23 cellular contexts compared by ENCODE assay signal in the genomic region with DNA sequence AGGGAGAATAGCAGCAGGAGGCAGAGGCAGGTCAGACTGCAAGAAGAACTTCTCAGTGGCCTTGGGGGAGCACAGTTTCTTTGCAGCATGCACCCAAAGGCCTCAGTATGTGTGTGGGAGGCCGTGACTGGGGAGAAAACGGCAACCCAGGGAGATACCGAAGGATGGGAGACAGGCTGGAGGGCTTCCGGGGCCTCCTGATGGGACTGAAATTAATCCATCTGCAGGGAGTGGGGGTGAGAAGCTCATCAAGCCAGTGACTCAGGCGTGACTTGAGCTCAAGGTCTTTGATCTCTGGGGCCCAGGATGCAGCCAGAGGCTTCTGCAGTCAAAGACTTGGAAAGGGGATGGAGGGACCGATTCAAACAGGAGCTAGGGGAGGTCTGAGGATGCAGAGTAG. TPM values are rescaled to one million over a fixed set of nuclear protein-coding genes. Genes with fewer than 3 reads are reported as not detected.
A peak's percentile ranks its signal among the peaks of the same experiment; 100 is the strongest.
DNase-seq lines count a peak whose midpoint lies in the region; ATAC-seq and TF ChIP-seq lines count a peak whose summit lies in the region.
"Had no signal": no experiment of that assay in that cellular context is flagged by ENCODE, and none has a peak within 500 bp of the region (broad histone marks: within the 10 kb centered on the region; RNA-seq: fewer than 3 reads in every experiment).

No MANE protein-coding gene starts in this region.

- POLR2A ChIA-PET in HEK293 (lab: Yijun Ruan, JAX) = interaction anchor here (1.2 kb wide), 1 partner anchor 10 kb away, joined by 3 read pairs; no protein-coding TSS in a partner anchor

- DNase-seq in NCI-H82 (lab: John Stamatoyannopoulos, UW) = peak; percentile 74
- DNase-seq in NCI-H82 treated with DMSO at 0.1 percent for 48 hours (lab: John Stamatoyannopoulos, UW; ENCODE audit: unreplicated experiment) = no peak
- DNase-seq in adrenal gland = peak in 5 of 7 donors; percentile 38 to 66 (median 54)
- DNase-seq in renal cortical epithelial cell (ENCODE audit: low read depth) = peak; percentile 9
- no peak for DNase-seq in activated CD8-positive, alpha-beta memory T cell treated with anti-CD3 and anti-CD28 coated beads, Interleukin-2, amount 50 U/mL, for 48 hours
- DNase-seq: activated B cell treated with CpG ODN at 0.5 μM for 24 hours; amniotic stem cell; KBM-7; mesendoderm; natural killer cell; NCI-H1092; NCI-H2107; NCI-H524 treated with DMSO at 0.1 percent for 48 hours; SIG-M5; stimulated activated CD4-positive, alpha-beta T cell treated with anti-CD3 and anti-CD28 coated beads, Interleukin-4, amount 100 ng/mL, for 4 hours; T-helper 17 cell had no signal

- no peaks in the 10 kb centered on the region for H3K27me3 ChIP-seq in adrenal gland

- no peak for TF ChIP-seq POLR2A in adrenal gland (IDR thresholded peaks at IDR 0.05)

- ATAC-seq in HG03432 (IDR thresholded peaks at IDR 0.05; ENCODE audit: unreplicated experiment) (no peak), HG03097 (IDR thresholded peaks at IDR 0.05; ENCODE audit: low FRiP score, unreplicated experiment) (no peak)
- ATAC-seq: A549, natural killer cell, T-helper 17 cell had no signal

- H3K36me3 ChIP-seq in HEK293 (ENCODE audit: control insufficient read depth in 2 of 2, insufficient read depth in 1 of 2, low read length in 2 of 2) (no peaks in the 10 kb centered on the region), adrenal gland (replicated peaks in 1 of 2) (no peaks in the 10 kb centered on the region)

- intact Hi-C loops in adrenal gland (cut with DNase I) = no loop called here

- H3K4me3 ChIP-seq in HEK293 (ENCODE audit: low read depth, low read length) = no peak overlapping the region
- H3K4me3 ChIP-seq in adrenal gland = no peak overlapping the region
- H3K4me3 ChIP-seq: A549 had no signal

- no peaks in the 10 kb centered on the region; the same call in 1 of the 2 replicates for H3K4me1 ChIP-seq in HEK293 (ENCODE audit: control insufficient read depth, insufficient read depth, low read length)
- no peaks in the 10 kb centered on the region for H3K4me1 ChIP-seq in adrenal gland (replicated peaks in 1 of 2)
- H3K4me1 ChIP-seq: parathyroid adenoma had no signal

- CTCF ChIA-PET in HEK293 (lab: Yijun Ruan, JAX) = interaction anchor here (0.6 to 6.5 kb wide), 11 partner anchors 9 to 330 kb away, joined by 3 to 49 read pairs (median 4); no protein-coding TSS in a partner anchor

- TF ChIP-seq CTCF in HEK293 (tag by site-specific recombination; IDR thresholded peaks at IDR 0.05) (no peak), adrenal gland (IDR thresholded peaks at IDR 0.05) (no peak)

- H3K9me3 ChIP-seq in HEK293 (ENCODE audit: control insufficient read depth, insufficient read depth, low read depth, low read length) = no peaks in the 10 kb centered on the region
- H3K9me3 ChIP-seq in adrenal gland (replicated peaks in 1 of 3) = no peaks in the 10 kb centered on the region
- H3K9me3 ChIP-seq: A549 had no signal

- WGBS in adrenal gland, 4 donors = 23 to 32% (median 26%) methylated on average over 6 of the region's 6 CpGs

- H3K27ac ChIP-seq in HEK293 (ENCODE audit: extremely low read depth, low read depth, low read length) (no peak overlapping the region), adrenal gland (no peak overlapping the region)
- H3K27ac ChIP-seq: A549, parathyroid adenoma had no signal

TF ChIP-seq in HEK293, 187 proteins besides CTCF, POLR2A, EP300 and RAD21:
- TF ChIP-seq TCF7L2 (IDR thresholded peaks at IDR 0.05; ENCODE audit: borderline replicate concordance, low read depth, low read length) (peak; percentile 36; the same call in 1 of the 2 replicates), ZNF624 (tag by site-specific recombination; IDR thresholded peaks at IDR 0.05) (no peak), OSR2 (tag by site-specific recombination; IDR thresholded peaks at IDR 0.05) (peak; percentile 44; the same call in 1 of the 2 replicates), ZBTB20 (tag by site-specific recombination; IDR thresholded peaks at IDR 0.05) (peak; percentile 67), GLIS1 (tag by site-specific recombination; IDR thresholded peaks at IDR 0.05) (peak; percentile 94), ZNF473 (tag by site-specific recombination; IDR thresholded peaks at IDR 0.05) (no peak), ZIC2 (tag by site-specific recombination; IDR thresholded peaks at IDR 0.05) (peak; percentile 79), ZNF654 (tag by site-specific recombination; IDR thresholded peaks at IDR 0.05; ENCODE audit: low read depth) (no peak), ZBTB17 (tag by site-specific recombination; IDR thresholded peaks at IDR 0.05) (peak; percentile 64; the same call in 1 of the 2 replicates), GLIS2 (tag by site-specific recombination; IDR thresholded peaks at IDR 0.05) (peak; percentile 60), ZEB2 (tag by site-specific recombination; IDR thresholded peaks at IDR 0.05) (0 out of 2 replicates have a peak, but pooled peaks have one; percentile 22), ZNF585B (tag by site-specific recombination; IDR thresholded peaks at IDR 0.05) (0 out of 2 replicates have a peak, but pooled peaks have one; percentile 4)
- TF ChIP-seq, protein P1, sequence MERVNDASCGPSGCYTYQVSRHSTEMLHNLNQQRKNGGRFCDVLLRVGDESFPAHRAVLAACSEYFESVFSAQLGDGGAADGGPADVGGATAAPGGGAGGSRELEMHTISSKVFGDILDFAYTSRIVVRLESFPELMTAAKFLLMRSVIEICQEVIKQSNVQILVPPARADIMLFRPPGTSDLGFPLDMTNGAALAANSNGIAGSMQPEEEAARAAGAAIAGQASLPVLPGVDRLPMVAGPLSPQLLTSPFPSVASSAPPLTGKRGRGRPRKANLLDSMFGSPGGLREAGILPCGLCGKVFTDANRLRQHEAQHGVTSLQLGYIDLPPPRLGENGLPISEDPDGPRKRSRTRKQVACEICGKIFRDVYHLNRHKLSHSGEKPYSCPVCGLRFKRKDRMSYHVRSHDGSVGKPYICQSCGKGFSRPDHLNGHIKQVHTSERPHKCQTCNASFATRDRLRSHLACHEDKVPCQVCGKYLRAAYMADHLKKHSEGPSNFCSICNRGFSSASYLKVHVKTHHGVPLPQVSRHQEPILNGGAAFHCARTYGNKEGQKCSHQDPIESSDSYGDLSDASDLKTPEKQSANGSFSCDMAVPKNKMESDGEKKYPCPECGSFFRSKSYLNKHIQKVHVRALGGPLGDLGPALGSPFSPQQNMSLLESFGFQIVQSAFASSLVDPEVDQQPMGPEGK (tag by site-specific recombination; IDR thresholded peaks at IDR 0.05) = peak; percentile 39; the same call in 1 of the 2 replicates
TF ChIP-seq in HEK293: peak in this region for 10.

RNA-seq across cellular contexts. Expression of a gene that starts 5.1 kb away (rescaled TPM):
- total RNA-seq in adrenal gland (1 to 10 TPM in 1 of 8 donors, under 1 TPM in 7; 0.14 to 1.1 (median 0.60) TPM), renal cortical epithelial cell (0.35 and 0.70 TPM in 2 replicates)
- polyA plus RNA-seq in adrenal gland = under 1 TPM; 0.20 to 0.72 (median 0.34) TPM

RNA-seq across cellular contexts. Expression of a gene that starts 35.6 kb away (rescaled TPM):
- total RNA-seq in adrenal gland (10 to 100 TPM; 22.9 to 38.8 (median 25.9) TPM), renal cortical epithelial cell (33.5 and 41.4 TPM in 2 replicates)
- 10 to 100 TPM; 23.1 to 31.9 (median 31.4) TPM for polyA plus RNA-seq in adrenal gland

RNA-seq across cellular contexts. Expression of a gene that starts 38.3 kb away (rescaled TPM):
- 10 to 100 TPM; 44.4 to 94.5 (median 65.7) TPM for total RNA-seq in adrenal gland
- 100 to 1,000 TPM; 102 to 148 (median 134) TPM for polyA plus RNA-seq in adrenal gland
- total RNA-seq in renal cortical epithelial cell = 67.6 and 107 TPM in 2 replicates

RNA-seq across cellular contexts. Expression of a gene that starts 42.8 kb away (rescaled TPM):
- under 1 TPM in 2 of 8 donors, not detected in 6; 0.07 to 0.11 TPM for total RNA-seq in adrenal gland
- under 1 TPM; 0.11 to 0.16 (median 0.13) TPM for polyA plus RNA-seq in adrenal gland
- 0.10 TPM in 1 of 2 replicates, not detected in the other for total RNA-seq in renal cortical epithelial cell
- total RNA-seq: endothelial cell of umbilical vein had no signal
- polyA plus RNA-seq: BJ had no signal

RNA-seq across cellular contexts. Expression of a gene that starts 57.0 kb away (rescaled TPM):
- 10 to 100 TPM; 17.9 to 40.8 (median 31.9) TPM for total RNA-seq in adrenal gland
- polyA plus RNA-seq in adrenal gland = 100 to 1,000 TPM in 1 of 3 donors, 10 to 100 TPM in 2; 16.3 to 117 (median 88.0) TPM
- total RNA-seq in renal cortical epithelial cell = 9.3 and 15.5 TPM in 2 replicates

Comparison
In these comparisons a context has a peak if more than half of its experiments do, and no peak if none do; other contexts are left out.
1. DNase-seq: peak in NCI-H82 (single experiment), adrenal gland (5 of 7) and renal cortical epithelial cell (single experiment); none in NCI-H82 treated with DMSO at 0.1 percent for 48 hours (single experiment) and activated CD8-positive, alpha-beta memory T cell treated with anti-CD3 and anti-CD28 coated beads, Interleukin-2, amount 50 U/mL, for 48 hours (single experiment).